19 cellular contexts compared by ENCODE assay signal in the genomic region with DNA sequence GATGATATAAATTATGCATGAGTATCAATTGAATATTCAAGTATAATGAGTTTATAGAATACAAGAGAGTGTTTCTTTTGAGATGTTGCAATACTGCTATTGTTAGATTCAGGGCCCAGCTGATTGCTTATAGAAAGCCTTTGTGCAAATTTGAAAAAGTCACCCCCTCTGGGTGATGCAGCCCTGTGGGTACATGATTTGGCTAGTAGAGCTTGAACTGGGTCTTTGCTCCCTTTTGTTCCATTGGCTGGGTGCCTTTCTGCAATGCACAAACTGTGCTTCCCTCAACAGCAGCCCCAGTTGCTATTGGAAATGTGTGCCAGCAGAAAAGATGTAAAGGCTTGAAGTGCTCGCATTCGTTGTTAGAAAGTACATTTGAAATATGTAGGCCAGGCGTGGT.
"Had no signal": no experiment of that assay in that cellular context is flagged by ENCODE, and none has a peak within 500 bp of the region (broad histone marks: within the 10 kb centered on the region; RNA-seq: fewer than 3 reads in every experiment).

No MANE protein-coding gene starts in this region.

- H3K36me3 ChIP-seq: adrenal gland, heart right ventricle, left lung, WERI-Rb-1 had no signal

- H3K27ac ChIP-seq: adrenal gland, body of pancreas, foreskin keratinocyte, heart right ventricle, left lung, WERI-Rb-1 had no signal

- H3K9me3 ChIP-seq: body of pancreas had no signal

- H3K4me3 ChIP-seq: adrenal gland, body of pancreas, heart right ventricle, left lung had no signal

- ATAC-seq: activated CD8-positive, alpha-beta memory T cell treated with anti-CD3 and anti-CD28 coated beads, Interleukin-2, amount 10 ng/mL, durations not matched to agents 7 days and 5 days; body of pancreas; foreskin keratinocyte; heart right ventricle; left lung; T-helper 17 cell had no signal

- DNase-seq: activated CD4-positive, alpha-beta T cell treated with anti-CD3 and anti-CD28 coated beads, Interleukin-2, amount 50 U/mL, for 48 hours; activated CD8-positive, alpha-beta memory T cell treated with anti-CD3 and anti-CD28 coated beads, Interleukin-2, amount 10 ng/mL, durations not matched to agents 7 days and 5 days; activated naive CD4-positive, alpha-beta T cell treated with anti-CD3 and anti-CD28 coated beads, Interleukin-2, amount 50 U/mL, for 16 hours; activated T-cell treated with anti-CD3 and anti-CD28 coated beads, Interleukin-2, amount 50 U/mL, for 24 hours; adrenal gland; body of pancreas; central memory CD4-positive, alpha-beta T cell; cortex of kidney; effector CD8-positive, alpha-beta T cell; foreskin keratinocyte; heart right ventricle; islet precursor cell; left lung; mammary epithelial cell; SIG-M5; stimulated activated CD4-positive, alpha-beta T cell treated with anti-CD3 and anti-CD28 coated beads, Interleukin-2, amount 100 ng/mL, for 48 hours; stimulated activated naive CD4-positive, alpha-beta T cell; T-helper 17 cell; WERI-Rb-1 had no signal

- H3K27me3 ChIP-seq: adrenal gland, body of pancreas, foreskin keratinocyte, heart right ventricle, left lung had no signal

- H3K4me1 ChIP-seq: adrenal gland, body of pancreas, foreskin keratinocyte, heart right ventricle, left lung had no signal
